ENCODE assay signal across 9 cellular contexts in genomic region chr17:78179372-78179771, GRCh38. TPM values are rescaled to one million over a fixed set of nuclear protein-coding genes. Genes with fewer than 3 reads are reported as not detected.
DNase-seq lines count a peak whose midpoint lies in the region; ATAC-seq, FAIRE-seq and TF ChIP-seq lines count a peak whose summit lies in the region.
"Had no signal": no experiment of that assay in that cellular context is flagged by ENCODE, and none has a peak within 500 bp of the region (broad histone marks: within the 10 kb centered on the region; RNA-seq: fewer than 3 reads in every experiment).

No MANE protein-coding gene starts in this region.

- TF ChIP-seq EP300 in HepG2 (IDR thresholded peaks at IDR 0.05; ENCODE audit: low read depth in 2 of 2, low read length in 2 of 2): no peak
- no peak for TF ChIP-seq EP300 in HepG2 (CRISPR knock-in tag; IDR thresholded peaks at IDR 0.05; ENCODE audit: borderline replicate concordance)

- H3K79me2 ChIP-seq in HepG2 (ENCODE audit: insufficient read depth, low read length): peaks cover 2% of the 10 kb centered on the region

- H4K20me1 ChIP-seq in HepG2 (ENCODE audit: insufficient read depth, low read length): no peaks in the 10 kb centered on the region

- H3K4me3 ChIP-seq in brain microvascular endothelial cell (ENCODE audit: low read depth, low read length) (no peak overlapping the region), HepG2 (replicated peaks in 1 of 3; ENCODE audit: insufficient read depth in 1 of 3, low read depth in 2 of 3, low read length in 3 of 3) (no peak overlapping the region), lower leg skin (ENCODE audit: low read depth, poor library complexity, severe bottlenecking) (no peak overlapping the region)

- FAIRE-seq in HepG2 (lab: Jason Lieb, UNC): no peak

- H2AFZ ChIP-seq in HepG2 (ENCODE audit: low read length): no peak overlapping the region

- WGBS in HepG2 (ENCODE audit: low lambda C conversion rate): 92% methylated on average over 17 of the region's 17 CpGs
- 84 to 88% methylated on average over 13 to 17 of the region's 17 CpGs for WGBS in lower leg skin, 2 donors

- H3K4me2 ChIP-seq in HepG2 (ENCODE audit: low read depth, low read length): no peak overlapping the region

- H3K9me3 ChIP-seq in HepG2 (ENCODE audit: low read length): no peaks in the 10 kb centered on the region

- CTCF ChIA-PET in HepG2 (lab: Yijun Ruan, JAX; ENCODE audit: low intra/inter-chr PET ratio, low total read pairs): no interaction called here

- intact Hi-C loops in HepG2 (cut with micrococcal nuclease; ENCODE audit: unreplicated experiment): no loop called here
- intact Hi-C loops in lower leg skin (cut with DNase I; ENCODE audit: low total_unique reads): loop anchor here (2.0 kb wide), 1 partner anchor 67 kb away; no protein-coding TSS in a partner anchor

- ATAC-seq in HepG2 (no peak), HG03378 (IDR thresholded peaks at IDR 0.05; ENCODE audit: unreplicated experiment) (no peak)

- no peak for TF ChIP-seq POLR2A in HepG2 (IDR thresholded peaks at IDR 0.05; ENCODE audit: insufficient read depth in 1 of 2, low read depth in 2 of 2, low read length in 2 of 2)
- no peak for TF ChIP-seq POLR2A in lower leg skin (IDR thresholded peaks at IDR 0.05)

- DNase-seq in M059J (ENCODE audit: low read depth) (peak; percentile 32), brain microvascular endothelial cell (peak; percentile 64), HepG2 (ENCODE audit: low spot score) (no peak), NCI-H526 treated with DMSO at 0.1 percent for 48 hours (lab: John Stamatoyannopoulos, UW) (no peak), lower leg skin (ENCODE audit: low spot score in 2 of 2) (no peak)
- DNase-seq: NCI-H69 had no signal

- H3K4me1 ChIP-seq in HepG2 (ENCODE audit: insufficient read depth, low read length): peaks cover 18% of the 10 kb centered on the region

- no peak overlapping the region for H3K9ac ChIP-seq in HepG2 (ENCODE audit: insufficient read depth, low read depth, low read length)

- H3K27ac ChIP-seq in brain microvascular endothelial cell (peak overlapping the region; percentile 17), HepG2 (ENCODE audit: extremely low read length, insufficient read depth, low read length) (no peak overlapping the region), temporal lobe (ENCODE audit: low read depth, low read length) (peak overlapping the region; percentile 67)

- POLR2A ChIA-PET in HepG2 (lab: Yijun Ruan, JAX): interaction anchor here (1.2 kb wide), 1 partner anchor 9 kb away, joined by 7 read pairs; no protein-coding TSS in a partner anchor

- TF ChIP-seq CTCF in brain microvascular endothelial cell (IDR thresholded peaks at IDR 0.05; ENCODE audit: low read depth, low read length, missing control alignments) (no peak), HepG2 (CRISPR knock-in tag; IDR thresholded peaks at IDR 0.05) (no peak), lower leg skin (IDR thresholded peaks at IDR 0.05) (no peak)

- in situ Hi-C loops in brain microvascular endothelial cell (cut with HindIII; ENCODE audit: low pct_ligation_motif_present, low sequenced_read_pairs): no loop called here
- in situ Hi-C loops in HepG2 (cut with HindIII; ENCODE audit: extremely low pct_ligation_motif_present, low pct_unique_long_range_greater_than_20kb): no loop called here

- no peak for TF ChIP-seq RAD21 in HepG2 (CRISPR knock-in tag; IDR thresholded peaks at IDR 0.05)

- H3K27me3 ChIP-seq in brain microvascular endothelial cell (replicated peaks): no peaks in the 10 kb centered on the region
- H3K27me3 ChIP-seq in HepG2 (ENCODE audit: control insufficient read depth in 1 of 2, insufficient read depth in 2 of 2, low read length in 2 of 2): no peaks in the 10 kb centered on the region

- no TSS peak for BruUV-seq in HepG2 (replicated peaks; lab: Mats Ljungman, UMichigan)

- H3K36me3 ChIP-seq in brain microvascular endothelial cell (replicated peaks) (no peaks in the 10 kb centered on the region), HepG2 (replicated peaks in 1 of 2; ENCODE audit: control insufficient read depth in 1 of 2, insufficient read depth in 2 of 2, low read length in 2 of 2) (peaks cover 19 to 77% of the 10 kb centered on the region in 2 experiments)

RNA-seq across cellular contexts. Expression of gene TK1, which starts 7.5 kb away (rescaled TPM):
- 107 and 150 TPM in 2 replicates for total RNA-seq in M059J (2014; rRNA removed; shearing (Covaris generic))
- 96.0 and 114 TPM in 2 replicates for total RNA-seq in HepG2 (2016; rRNA removed; fragmentation: Illumina TruSeq; extraction: Trizol)
- total RNA-seq in HepG2 (2016; cell fraction: cytosol; rRNA removed; fragmentation: Illumina TruSeq; extraction: Trizol; ENCODE audit: low read depth): 20.1 and 22.9 TPM in 2 replicates
- total RNA-seq in HepG2 (2016; cell fraction: insoluble cytoplasmic fraction; rRNA removed; fragmentation: Illumina TruSeq; extraction: Trizol): 95.6 and 109 TPM in 2 replicates
- total RNA-seq in HepG2 (2016; cell fraction: membrane; rRNA removed; fragmentation: Illumina TruSeq; extraction: Trizol): 30.2 and 33.7 TPM in 2 replicates
- 38.0 and 39.0 TPM in 2 replicates for total RNA-seq in HepG2 (2016; cell fraction: nucleus; rRNA removed; fragmentation: Illumina TruSeq; extraction: Trizol)
- 33.2 and 45.0 TPM in 2 replicates for polyA plus RNA-seq in HepG2 (2011; rRNA removed)
- polyA plus RNA-seq in HepG2 (2011; cell fraction: cytosol; rRNA removed): 36.3 and 78.7 TPM in 2 replicates
- polyA plus RNA-seq in HepG2 (2011; cell fraction: nucleus; rRNA removed): 27.9 and 41.4 TPM in 2 replicates
- 15.9 and 24.5 TPM in 2 replicates for polyA plus RNA-seq in HepG2 (2012)
- 18.4 and 18.5 TPM in 2 replicates for polyA plus RNA-seq in HepG2 (2016; cell fraction: cytosol; fragmentation: Illumina TruSeq; extraction: Trizol; ENCODE audit: low read depth)
- polyA plus RNA-seq in HepG2 (2016; cell fraction: insoluble cytoplasmic fraction; fragmentation: Illumina TruSeq; extraction: Trizol; ENCODE audit: low read depth): 130 and 138 TPM in 2 replicates
- polyA plus RNA-seq in HepG2 (2016; cell fraction: membrane; fragmentation: Illumina TruSeq; extraction: Trizol; ENCODE audit: low read depth): 21.2 and 23.8 TPM in 2 replicates
- 61.0 and 63.4 TPM in 2 replicates for polyA plus RNA-seq in HepG2 (2016; cell fraction: nucleus; fragmentation: Illumina TruSeq; extraction: Trizol; ENCODE audit: insufficient read depth, low read depth)
- 74.6 and 146 TPM in 2 replicates for polyA minus RNA-seq in HepG2 (2011; rRNA and poly(A)+ RNA removed; ENCODE audit: low replicate concordance)
- polyA minus RNA-seq in HepG2 (2011; cell fraction: cytosol; rRNA and poly(A)+ RNA removed): 21.4 and 38.3 TPM in 2 replicates
- 10.7 and 15.2 TPM in 2 replicates for polyA minus RNA-seq in HepG2 (2011; cell fraction: nucleus; rRNA and poly(A)+ RNA removed)
- 1.7 TPM for total RNA-seq in temporal lobe
- 1 to 10 TPM; 1.7 to 4.1 (median 2.9) TPM for total RNA-seq in lower leg skin

RNA-seq across cellular contexts. Expression of gene AFMID, which starts 7.8 kb away (rescaled TPM):
- total RNA-seq in M059J (2014; rRNA removed; shearing (Covaris generic)): 9.7 and 13.3 TPM in 2 replicates
- total RNA-seq in HepG2 (2016; rRNA removed; fragmentation: Illumina TruSeq; extraction: Trizol) (270 and 327 TPM in 2 replicates), temporal lobe (18.2 TPM), lower leg skin (10 to 100 TPM; 41.4 to 77.7 (median 59.7) TPM)
- total RNA-seq in HepG2 (2016; cell fraction: cytosol; rRNA removed; fragmentation: Illumina TruSeq; extraction: Trizol; ENCODE audit: low read depth): 87.2 and 91.8 TPM in 2 replicates
- 272 and 349 TPM in 2 replicates for total RNA-seq in HepG2 (2016; cell fraction: insoluble cytoplasmic fraction; rRNA removed; fragmentation: Illumina TruSeq; extraction: Trizol)
- 147 and 156 TPM in 2 replicates for total RNA-seq in HepG2 (2016; cell fraction: membrane; rRNA removed; fragmentation: Illumina TruSeq; extraction: Trizol)
- 146 and 156 TPM in 2 replicates for total RNA-seq in HepG2 (2016; cell fraction: nucleus; rRNA removed; fragmentation: Illumina TruSeq; extraction: Trizol)
- polyA plus RNA-seq in HepG2 (2011; rRNA removed): 249 and 317 TPM in 2 replicates
- polyA plus RNA-seq in HepG2 (2011; cell fraction: cytosol; rRNA removed): 229 and 274 TPM in 2 replicates
- 417 and 490 TPM in 2 replicates for polyA plus RNA-seq in HepG2 (2011; cell fraction: nucleus; rRNA removed)
- 302 and 303 TPM in 2 replicates for polyA plus RNA-seq in HepG2 (2012)
- polyA plus RNA-seq in HepG2 (2016; cell fraction: cytosol; fragmentation: Illumina TruSeq; extraction: Trizol; ENCODE audit: low read depth): 66.5 and 75.3 TPM in 2 replicates
- 406 and 430 TPM in 2 replicates for polyA plus RNA-seq in HepG2 (2016; cell fraction: insoluble cytoplasmic fraction; fragmentation: Illumina TruSeq; extraction: Trizol; ENCODE audit: low read depth)
- polyA plus RNA-seq in HepG2 (2016; cell fraction: membrane; fragmentation: Illumina TruSeq; extraction: Trizol; ENCODE audit: low read depth): 103 and 126 TPM in 2 replicates
- polyA plus RNA-seq in HepG2 (2016; cell fraction: nucleus; fragmentation: Illumina TruSeq; extraction: Trizol; ENCODE audit: insufficient read depth, low read depth): 409 and 442 TPM in 2 replicates
- 60.4 and 341 TPM in 2 replicates for polyA minus RNA-seq in HepG2 (2011; rRNA and poly(A)+ RNA removed; ENCODE audit: low replicate concordance)
- 127 and 156 TPM in 2 replicates for polyA minus RNA-seq in HepG2 (2011; cell fraction: cytosol; rRNA and poly(A)+ RNA removed)
- polyA minus RNA-seq in HepG2 (2011; cell fraction: nucleus; rRNA and poly(A)+ RNA removed): 114 and 156 TPM in 2 replicates

RNA-seq across cellular contexts. Expression of gene SYNGR2, which starts 11.0 kb away (rescaled TPM):
- 34.6 and 37.6 TPM in 2 replicates for total RNA-seq in M059J (2014; rRNA removed; shearing (Covaris generic))
- 28.7 and 46.7 TPM in 2 replicates for total RNA-seq in HepG2 (2016; rRNA removed; fragmentation: Illumina TruSeq; extraction: Trizol)
- 15.8 and 18.7 TPM in 2 replicates for total RNA-seq in HepG2 (2016; cell fraction: cytosol; rRNA removed; fragmentation: Illumina TruSeq; extraction: Trizol; ENCODE audit: low read depth)
- total RNA-seq in HepG2 (2016; cell fraction: insoluble cytoplasmic fraction; rRNA removed; fragmentation: Illumina TruSeq; extraction: Trizol): 21.7 and 51.0 TPM in 2 replicates
- total RNA-seq in HepG2 (2016; cell fraction: membrane; rRNA removed; fragmentation: Illumina TruSeq; extraction: Trizol): 31.9 and 34.8 TPM in 2 replicates
- total RNA-seq in HepG2 (2016; cell fraction: nucleus; rRNA removed; fragmentation: Illumina TruSeq; extraction: Trizol): 43.0 and 51.6 TPM in 2 replicates
- polyA plus RNA-seq in HepG2 (2011; rRNA removed): 170 and 192 TPM in 2 replicates
- 200 and 244 TPM in 2 replicates for polyA plus RNA-seq in HepG2 (2011; cell fraction: cytosol; rRNA removed)
- 116 and 129 TPM in 2 replicates for polyA plus RNA-seq in HepG2 (2011; cell fraction: nucleus; rRNA removed)
- 52.7 and 59.2 TPM in 2 replicates for polyA plus RNA-seq in HepG2 (2012)
- 35.1 and 40.6 TPM in 2 replicates for polyA plus RNA-seq in HepG2 (2016; cell fraction: cytosol; fragmentation: Illumina TruSeq; extraction: Trizol; ENCODE audit: low read depth)
- polyA plus RNA-seq in HepG2 (2016; cell fraction: insoluble cytoplasmic fraction; fragmentation: Illumina TruSeq; extraction: Trizol; ENCODE audit: low read depth): 52.5 and 60.0 TPM in 2 replicates
- 62.1 and 68.8 TPM in 2 replicates for polyA plus RNA-seq in HepG2 (2016; cell fraction: membrane; fragmentation: Illumina TruSeq; extraction: Trizol; ENCODE audit: low read depth)
- 160 and 166 TPM in 2 replicates for polyA plus RNA-seq in HepG2 (2016; cell fraction: nucleus; fragmentation: Illumina TruSeq; extraction: Trizol; ENCODE audit: insufficient read depth, low read depth)
- 231 and 401 TPM in 2 replicates for polyA minus RNA-seq in HepG2 (2011; rRNA and poly(A)+ RNA removed; ENCODE audit: low replicate concordance)
- 73.3 and 75.3 TPM in 2 replicates for polyA minus RNA-seq in HepG2 (2011; cell fraction: cytosol; rRNA and poly(A)+ RNA removed)
- polyA minus RNA-seq in HepG2 (2011; cell fraction: nucleus; rRNA and poly(A)+ RNA removed): 23.0 and 28.7 TPM in 2 replicates
- total RNA-seq in temporal lobe: 3.0 TPM
- 100 to 1,000 TPM in 3 of 4 donors, 10 to 100 TPM in 1; 97.9 to 169 (median 144) TPM for total RNA-seq in lower leg skin

RNA-seq across cellular contexts. Expression of gene C17orf99, which starts 33.2 kb away (rescaled TPM):
- not detected in 2 replicates for total RNA-seq in M059J (2014; rRNA removed; shearing (Covaris generic))
- total RNA-seq in HepG2 (2016; rRNA removed; fragmentation: Illumina TruSeq; extraction: Trizol) (0.22 and 1.7 TPM in 2 replicates), temporal lobe (not detected), lower leg skin (1 to 10 TPM in 1 of 4 donors, under 1 TPM in 3; 0.42 to 1.6 (median 0.62) TPM)
- total RNA-seq in HepG2 (2016; cell fraction: cytosol; rRNA removed; fragmentation: Illumina TruSeq; extraction: Trizol; ENCODE audit: low read depth): 0.51 and 0.88 TPM in 2 replicates
- total RNA-seq in HepG2 (2016; cell fraction: insoluble cytoplasmic fraction; rRNA removed; fragmentation: Illumina TruSeq; extraction: Trizol): 0.84 and 0.86 TPM in 2 replicates
- total RNA-seq in HepG2 (2016; cell fraction: membrane; rRNA removed; fragmentation: Illumina TruSeq; extraction: Trizol): 1.1 and 1.2 TPM in 2 replicates
- 0.38 and 2.4 TPM in 2 replicates for total RNA-seq in HepG2 (2016; cell fraction: nucleus; rRNA removed; fragmentation: Illumina TruSeq; extraction: Trizol)
- 1.9 and 2.8 TPM in 2 replicates for polyA plus RNA-seq in HepG2 (2011; rRNA removed)
- 1.1 and 1.8 TPM in 2 replicates for polyA plus RNA-seq in HepG2 (2011; cell fraction: cytosol; rRNA removed)
- polyA plus RNA-seq in HepG2 (2011; cell fraction: nucleus; rRNA removed): 5.8 and 10.0 TPM in 2 replicates
- 1.5 and 2.2 TPM in 2 replicates for polyA plus RNA-seq in HepG2 (2012)
- polyA plus RNA-seq in HepG2 (2016; cell fraction: cytosol; fragmentation: Illumina TruSeq; extraction: Trizol; ENCODE audit: low read depth): 0.23 and 0.46 TPM in 2 replicates
- polyA plus RNA-seq in HepG2 (2016; cell fraction: insoluble cytoplasmic fraction; fragmentation: Illumina TruSeq; extraction: Trizol; ENCODE audit: low read depth): 0.60 TPM in 1 of 2 replicates, not detected in the other
- 0.59 and 1.1 TPM in 2 replicates for polyA plus RNA-seq in HepG2 (2016; cell fraction: membrane; fragmentation: Illumina TruSeq; extraction: Trizol; ENCODE audit: low read depth)
- 2.4 and 2.9 TPM in 2 replicates for polyA plus RNA-seq in HepG2 (2016; cell fraction: nucleus; fragmentation: Illumina TruSeq; extraction: Trizol; ENCODE audit: insufficient read depth, low read depth)
- 0.72 TPM in 1 of 2 replicates, not detected in the other for polyA minus RNA-seq in HepG2 (2011; rRNA and poly(A)+ RNA removed; ENCODE audit: low replicate concordance)
- polyA minus RNA-seq in HepG2 (2011; cell fraction: cytosol; rRNA and poly(A)+ RNA removed): not detected in 2 replicates
- polyA minus RNA-seq in HepG2 (2011; cell fraction: nucleus; rRNA and poly(A)+ RNA removed): 1.5 and 3.1 TPM in 2 replicates
- total RNA-seq: activated T-helper 2 cell treated with anti-CD3 and anti-CD28 coated beads, Interferon-gamma antibody, Interleukin-2, Interleukin-4, amounts not matched to agents 10 μg/mL and 5 μg/mL and 100 μg/mL, durations not matched to agents 14 hours and 24 hours and 36 hours had no signal

RNA-seq across cellular contexts. Expression of gene BIRC5, which starts 34.7 kb away (rescaled TPM):
- 113 and 148 TPM in 2 replicates for total RNA-seq in M059J (2014; rRNA removed; shearing (Covaris generic))
- total RNA-seq in HepG2 (2016; rRNA removed; fragmentation: Illumina TruSeq; extraction: Trizol) (135 and 167 TPM in 2 replicates), temporal lobe (3.2 TPM), lower leg skin (1 to 10 TPM; 1.8 to 6.7 (median 3.9) TPM)
- total RNA-seq in HepG2 (2016; cell fraction: cytosol; rRNA removed; fragmentation: Illumina TruSeq; extraction: Trizol; ENCODE audit: low read depth): 34.5 and 39.0 TPM in 2 replicates
- 131 and 168 TPM in 2 replicates for total RNA-seq in HepG2 (2016; cell fraction: insoluble cytoplasmic fraction; rRNA removed; fragmentation: Illumina TruSeq; extraction: Trizol)
- total RNA-seq in HepG2 (2016; cell fraction: membrane; rRNA removed; fragmentation: Illumina TruSeq; extraction: Trizol): 97.3 and 97.8 TPM in 2 replicates
- 62.8 and 63.7 TPM in 2 replicates for total RNA-seq in HepG2 (2016; cell fraction: nucleus; rRNA removed; fragmentation: Illumina TruSeq; extraction: Trizol)
- polyA plus RNA-seq in HepG2 (2011; rRNA removed): 18.5 and 30.3 TPM in 2 replicates
- polyA plus RNA-seq in HepG2 (2011; cell fraction: cytosol; rRNA removed): 26.4 and 35.2 TPM in 2 replicates
- 11.3 and 14.8 TPM in 2 replicates for polyA plus RNA-seq in HepG2 (2011; cell fraction: nucleus; rRNA removed)
- polyA plus RNA-seq in HepG2 (2012): 20.8 and 42.6 TPM in 2 replicates
- 27.8 and 29.4 TPM in 2 replicates for polyA plus RNA-seq in HepG2 (2016; cell fraction: cytosol; fragmentation: Illumina TruSeq; extraction: Trizol; ENCODE audit: low read depth)
- 158 and 162 TPM in 2 replicates for polyA plus RNA-seq in HepG2 (2016; cell fraction: insoluble cytoplasmic fraction; fragmentation: Illumina TruSeq; extraction: Trizol; ENCODE audit: low read depth)
- 64.5 and 65.4 TPM in 2 replicates for polyA plus RNA-seq in HepG2 (2016; cell fraction: membrane; fragmentation: Illumina TruSeq; extraction: Trizol; ENCODE audit: low read depth)
- 90.2 and 97.1 TPM in 2 replicates for polyA plus RNA-seq in HepG2 (2016; cell fraction: nucleus; fragmentation: Illumina TruSeq; extraction: Trizol; ENCODE audit: insufficient read depth, low read depth)
- polyA minus RNA-seq in HepG2 (2011; rRNA and poly(A)+ RNA removed; ENCODE audit: low replicate concordance): 62.3 and 97.9 TPM in 2 replicates
- 18.6 and 37.7 TPM in 2 replicates for polyA minus RNA-seq in HepG2 (2011; cell fraction: cytosol; rRNA and poly(A)+ RNA removed)
- polyA minus RNA-seq in HepG2 (2011; cell fraction: nucleus; rRNA and poly(A)+ RNA removed): 20.9 and 36.8 TPM in 2 replicates

Comparison
In these comparisons a context has a peak if more than half of its experiments do, and no peak if none do; other contexts are left out.
1. DNase-seq: peak in M059J (single experiment) and brain microvascular endothelial cell (single experiment); none in HepG2 (single experiment), NCI-H526 treated with DMSO at 0.1 percent for 48 hours (single experiment) and lower leg skin (0 of 2).